Comparison of ENCODE assay signal across 1 cellular context in the genomic region with DNA sequence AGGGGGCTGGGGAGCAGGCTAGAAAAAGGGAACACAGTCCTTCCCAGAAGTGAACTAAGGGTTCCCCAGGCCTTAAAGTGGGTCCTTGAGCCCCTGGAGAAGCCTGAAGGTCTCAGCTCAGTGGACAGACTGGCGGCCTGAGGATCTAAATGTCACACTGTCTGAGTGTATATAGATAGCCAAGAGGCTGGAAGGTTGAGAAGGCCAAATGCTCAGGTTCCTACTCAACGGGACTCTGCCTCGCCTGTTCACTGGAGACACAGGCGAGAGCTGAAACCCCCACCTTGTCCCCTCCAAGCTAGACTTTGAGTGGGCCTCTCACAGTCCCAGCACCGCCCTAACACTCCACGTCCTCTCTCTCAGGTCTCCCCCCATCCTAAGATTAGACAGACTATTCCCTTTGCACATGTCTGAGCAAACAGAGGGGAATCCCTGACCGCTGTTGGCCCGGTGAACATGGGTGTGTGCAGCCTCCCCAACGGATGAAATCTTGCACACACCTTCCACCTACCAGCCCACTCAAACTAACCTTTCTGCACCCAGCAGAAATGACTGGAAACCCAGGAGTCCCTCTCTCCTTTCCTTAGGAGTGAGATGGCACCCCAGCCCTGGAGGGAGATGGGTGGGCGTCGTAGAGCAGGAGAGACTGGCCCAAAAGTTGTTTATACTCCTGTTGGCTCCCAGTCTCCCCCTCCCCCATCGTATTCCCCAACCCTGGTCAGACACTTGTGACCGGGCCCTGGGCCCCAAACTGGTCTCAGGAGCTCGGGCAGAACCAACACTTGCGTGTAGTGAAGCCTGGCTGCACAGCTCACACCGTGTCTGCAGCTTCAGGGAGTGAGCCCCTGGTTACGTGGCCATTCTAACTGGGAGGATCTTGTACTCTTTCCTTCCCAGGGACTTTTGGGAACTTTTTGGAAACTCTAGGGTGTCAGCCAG.
TF ChIP-seq lines count a peak whose summit lies in the region.

No MANE protein-coding gene starts in this region.

TF ChIP-seq in HepG2, 621 proteins besides CTCF, POLR2A, EP300 and RAD21 (continues in another document):
- 0 out of 2 replicates have a peak, but pooled peaks have one; percentile 29 for TF ChIP-seq ZNF572 (CRISPR knock-in tag; IDR thresholded peaks at IDR 0.05)
- TF ChIP-seq SP4 (CRISPR knock-in tag; IDR thresholded peaks at IDR 0.05), result no peak; the same call in 1 of the 2 replicates
- TF ChIP-seq JDP2 (CRISPR knock-in tag; IDR thresholded peaks at IDR 0.05; ENCODE audit: borderline replicate concordance), result no peak
- TF ChIP-seq ZNF530 (CRISPR knock-in tag; IDR thresholded peaks at IDR 0.05; ENCODE audit: low read depth), result no peak
- peak; percentile 44; the same call in 1 of the 2 replicates for TF ChIP-seq HDAC1 (CRISPR knock-in tag; IDR thresholded peaks at IDR 0.05)
- TF ChIP-seq ETV6 (CRISPR knock-in tag; conservative IDR thresholded peaks at IDR 0.05), result no peak
- TF ChIP-seq, protein P1, sequence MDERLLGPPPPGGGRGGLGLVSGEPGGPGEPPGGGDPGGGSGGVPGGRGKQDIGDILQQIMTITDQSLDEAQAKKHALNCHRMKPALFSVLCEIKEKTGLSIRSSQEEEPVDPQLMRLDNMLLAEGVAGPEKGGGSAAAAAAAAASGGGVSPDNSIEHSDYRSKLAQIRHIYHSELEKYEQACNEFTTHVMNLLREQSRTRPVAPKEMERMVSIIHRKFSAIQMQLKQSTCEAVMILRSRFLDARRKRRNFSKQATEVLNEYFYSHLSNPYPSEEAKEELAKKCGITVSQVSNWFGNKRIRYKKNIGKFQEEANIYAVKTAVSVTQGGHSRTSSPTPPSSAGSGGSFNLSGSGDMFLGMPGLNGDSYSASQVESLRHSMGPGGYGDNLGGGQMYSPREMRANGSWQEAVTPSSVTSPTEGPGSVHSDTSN (CRISPR knock-in tag; IDR thresholded peaks at IDR 0.05), result no peak
- TF ChIP-seq, protein P2, sequence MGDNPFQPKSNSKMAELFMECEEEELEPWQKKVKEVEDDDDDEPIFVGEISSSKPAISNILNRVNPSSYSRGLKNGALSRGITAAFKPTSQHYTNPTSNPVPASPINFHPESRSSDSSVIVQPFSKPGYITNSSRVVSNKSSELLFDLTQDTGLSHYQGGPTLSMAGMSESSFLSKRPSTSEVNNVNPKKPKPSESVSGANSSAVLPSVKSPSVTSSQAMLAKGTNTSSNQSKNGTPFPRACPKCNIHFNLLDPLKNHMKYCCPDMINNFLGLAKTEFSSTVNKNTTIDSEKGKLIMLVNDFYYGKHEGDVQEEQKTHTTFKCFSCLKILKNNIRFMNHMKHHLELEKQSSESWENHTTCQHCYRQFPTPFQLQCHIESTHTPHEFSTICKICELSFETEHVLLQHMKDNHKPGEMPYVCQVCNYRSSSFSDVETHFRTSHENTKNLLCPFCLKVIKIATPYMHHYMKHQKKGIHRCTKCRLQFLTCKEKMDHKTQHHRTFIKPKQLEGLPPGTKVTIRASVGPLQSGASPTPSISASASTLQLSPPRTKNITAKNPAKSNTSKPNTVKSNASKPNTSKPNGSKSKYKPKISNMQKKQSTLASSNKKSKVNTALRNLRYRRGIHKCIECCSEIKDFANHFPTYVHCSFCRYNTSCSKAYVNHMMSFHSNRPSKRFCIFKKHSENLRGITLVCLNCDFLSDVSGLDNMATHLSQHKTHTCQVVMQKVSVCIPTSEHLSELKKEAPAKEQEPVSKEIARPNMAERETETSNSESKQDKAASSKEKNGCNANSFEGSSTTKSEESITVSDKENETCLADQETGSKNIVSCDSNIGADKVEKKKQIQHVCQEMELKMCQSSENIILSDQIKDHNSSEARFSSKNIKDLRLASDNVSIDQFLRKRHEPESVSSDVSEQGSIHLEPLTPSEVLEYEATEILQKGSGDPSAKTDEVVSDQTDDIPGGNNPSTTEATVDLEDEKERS (CRISPR knock-in tag; IDR thresholded peaks at IDR 0.05), result no peak
- TF ChIP-seq ZNF20 (CRISPR knock-in tag; IDR thresholded peaks at IDR 0.05), result no peak
- TF ChIP-seq ASH2L (IDR thresholded peaks at IDR 0.05; ENCODE audit: insufficient read length, low read depth, low read length), result peak; percentile 5
- TF ChIP-seq ZNF629 (CRISPR knock-in tag; conservative IDR thresholded peaks at IDR 0.05), result no peak
- no peak for TF ChIP-seq ZNF468 (CRISPR knock-in tag; IDR thresholded peaks at IDR 0.05)
- TF ChIP-seq SALL1 (CRISPR knock-in tag; IDR thresholded peaks at IDR 0.05), result no peak
- no peak for TF ChIP-seq ZNF326 (CRISPR knock-in tag; IDR thresholded peaks at IDR 0.05; ENCODE audit: borderline replicate concordance)
- no peak for TF ChIP-seq ZNF615 (CRISPR knock-in tag; IDR thresholded peaks at IDR 0.05; ENCODE audit: borderline replicate concordance)
- TF ChIP-seq POLR2AphosphoS2 (IDR thresholded peaks at IDR 0.05; ENCODE audit: low read depth, low read length), result no peak
- TF ChIP-seq, protein P3, sequence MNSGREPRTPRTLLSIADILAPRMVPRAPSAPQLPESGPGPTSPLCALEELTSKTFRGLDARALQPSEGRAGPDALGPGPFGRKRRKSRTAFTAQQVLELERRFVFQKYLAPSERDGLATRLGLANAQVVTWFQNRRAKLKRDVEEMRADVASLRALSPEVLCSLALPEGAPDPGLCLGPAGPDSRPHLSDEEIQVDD (CRISPR knock-in tag; IDR thresholded peaks at IDR 0.05; ENCODE audit: borderline replicate concordance), result no peak
- TF ChIP-seq ZNF7 (CRISPR knock-in tag; IDR thresholded peaks at IDR 0.05), result no peak
- TF ChIP-seq, protein P4, sequence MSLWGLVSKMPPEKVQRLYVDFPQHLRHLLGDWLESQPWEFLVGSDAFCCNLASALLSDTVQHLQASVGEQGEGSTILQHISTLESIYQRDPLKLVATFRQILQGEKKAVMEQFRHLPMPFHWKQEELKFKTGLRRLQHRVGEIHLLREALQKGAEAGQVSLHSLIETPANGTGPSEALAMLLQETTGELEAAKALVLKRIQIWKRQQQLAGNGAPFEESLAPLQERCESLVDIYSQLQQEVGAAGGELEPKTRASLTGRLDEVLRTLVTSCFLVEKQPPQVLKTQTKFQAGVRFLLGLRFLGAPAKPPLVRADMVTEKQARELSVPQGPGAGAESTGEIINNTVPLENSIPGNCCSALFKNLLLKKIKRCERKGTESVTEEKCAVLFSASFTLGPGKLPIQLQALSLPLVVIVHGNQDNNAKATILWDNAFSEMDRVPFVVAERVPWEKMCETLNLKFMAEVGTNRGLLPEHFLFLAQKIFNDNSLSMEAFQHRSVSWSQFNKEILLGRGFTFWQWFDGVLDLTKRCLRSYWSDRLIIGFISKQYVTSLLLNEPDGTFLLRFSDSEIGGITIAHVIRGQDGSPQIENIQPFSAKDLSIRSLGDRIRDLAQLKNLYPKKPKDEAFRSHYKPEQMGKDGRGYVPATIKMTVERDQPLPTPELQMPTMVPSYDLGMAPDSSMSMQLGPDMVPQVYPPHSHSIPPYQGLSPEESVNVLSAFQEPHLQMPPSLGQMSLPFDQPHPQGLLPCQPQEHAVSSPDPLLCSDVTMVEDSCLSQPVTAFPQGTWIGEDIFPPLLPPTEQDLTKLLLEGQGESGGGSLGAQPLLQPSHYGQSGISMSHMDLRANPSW (CRISPR knock-in tag; IDR thresholded peaks at IDR 0.05; ENCODE audit: borderline replicate concordance), result no peak
- TF ChIP-seq ZNF562 (CRISPR knock-in tag; IDR thresholded peaks at IDR 0.05; ENCODE audit: borderline replicate concordance), result no peak
- TF ChIP-seq NFYC (CRISPR knock-in tag; IDR thresholded peaks at IDR 0.05), result no peak
- no peak for TF ChIP-seq ATF7 (IDR thresholded peaks at IDR 0.05)
- no peak for TF ChIP-seq ATF7 (CRISPR knock-in tag; IDR thresholded peaks at IDR 0.05)
- no peak for TF ChIP-seq SPEN (CRISPR knock-in tag; IDR thresholded peaks at IDR 0.05; ENCODE audit: low read depth)
- TF ChIP-seq, protein P5, sequence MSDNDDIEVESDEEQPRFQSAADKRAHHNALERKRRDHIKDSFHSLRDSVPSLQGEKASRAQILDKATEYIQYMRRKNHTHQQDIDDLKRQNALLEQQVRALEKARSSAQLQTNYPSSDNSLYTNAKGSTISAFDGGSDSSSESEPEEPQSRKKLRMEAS (IDR thresholded peaks at IDR 0.05), result 0 out of 2 replicates have a peak, but pooled peaks have one; percentile 16
- no peak for TF ChIP-seq ISL2 (CRISPR knock-in tag; IDR thresholded peaks at IDR 0.05)
- TF ChIP-seq, protein P6, sequence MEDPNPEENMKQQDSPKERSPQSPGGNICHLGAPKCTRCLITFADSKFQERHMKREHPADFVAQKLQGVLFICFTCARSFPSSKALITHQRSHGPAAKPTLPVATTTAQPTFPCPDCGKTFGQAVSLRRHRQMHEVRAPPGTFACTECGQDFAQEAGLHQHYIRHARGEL (CRISPR knock-in tag; IDR thresholded peaks at IDR 0.05), result no peak
- 0 out of 2 replicates have a peak, but pooled peaks have one; percentile 3 for TF ChIP-seq KAT7 (CRISPR knock-in tag; IDR thresholded peaks at IDR 0.05; ENCODE audit: borderline replicate concordance)
- no peak for TF ChIP-seq ZSCAN12 (CRISPR knock-in tag; IDR thresholded peaks at IDR 0.05)
- no peak for TF ChIP-seq ZNF264 (CRISPR knock-in tag; IDR thresholded peaks at IDR 0.05)
- no peak for TF ChIP-seq ZNF496 (CRISPR knock-in tag; IDR thresholded peaks at IDR 0.05; ENCODE audit: insufficient replicate concordance)
- TF ChIP-seq, protein P7, sequence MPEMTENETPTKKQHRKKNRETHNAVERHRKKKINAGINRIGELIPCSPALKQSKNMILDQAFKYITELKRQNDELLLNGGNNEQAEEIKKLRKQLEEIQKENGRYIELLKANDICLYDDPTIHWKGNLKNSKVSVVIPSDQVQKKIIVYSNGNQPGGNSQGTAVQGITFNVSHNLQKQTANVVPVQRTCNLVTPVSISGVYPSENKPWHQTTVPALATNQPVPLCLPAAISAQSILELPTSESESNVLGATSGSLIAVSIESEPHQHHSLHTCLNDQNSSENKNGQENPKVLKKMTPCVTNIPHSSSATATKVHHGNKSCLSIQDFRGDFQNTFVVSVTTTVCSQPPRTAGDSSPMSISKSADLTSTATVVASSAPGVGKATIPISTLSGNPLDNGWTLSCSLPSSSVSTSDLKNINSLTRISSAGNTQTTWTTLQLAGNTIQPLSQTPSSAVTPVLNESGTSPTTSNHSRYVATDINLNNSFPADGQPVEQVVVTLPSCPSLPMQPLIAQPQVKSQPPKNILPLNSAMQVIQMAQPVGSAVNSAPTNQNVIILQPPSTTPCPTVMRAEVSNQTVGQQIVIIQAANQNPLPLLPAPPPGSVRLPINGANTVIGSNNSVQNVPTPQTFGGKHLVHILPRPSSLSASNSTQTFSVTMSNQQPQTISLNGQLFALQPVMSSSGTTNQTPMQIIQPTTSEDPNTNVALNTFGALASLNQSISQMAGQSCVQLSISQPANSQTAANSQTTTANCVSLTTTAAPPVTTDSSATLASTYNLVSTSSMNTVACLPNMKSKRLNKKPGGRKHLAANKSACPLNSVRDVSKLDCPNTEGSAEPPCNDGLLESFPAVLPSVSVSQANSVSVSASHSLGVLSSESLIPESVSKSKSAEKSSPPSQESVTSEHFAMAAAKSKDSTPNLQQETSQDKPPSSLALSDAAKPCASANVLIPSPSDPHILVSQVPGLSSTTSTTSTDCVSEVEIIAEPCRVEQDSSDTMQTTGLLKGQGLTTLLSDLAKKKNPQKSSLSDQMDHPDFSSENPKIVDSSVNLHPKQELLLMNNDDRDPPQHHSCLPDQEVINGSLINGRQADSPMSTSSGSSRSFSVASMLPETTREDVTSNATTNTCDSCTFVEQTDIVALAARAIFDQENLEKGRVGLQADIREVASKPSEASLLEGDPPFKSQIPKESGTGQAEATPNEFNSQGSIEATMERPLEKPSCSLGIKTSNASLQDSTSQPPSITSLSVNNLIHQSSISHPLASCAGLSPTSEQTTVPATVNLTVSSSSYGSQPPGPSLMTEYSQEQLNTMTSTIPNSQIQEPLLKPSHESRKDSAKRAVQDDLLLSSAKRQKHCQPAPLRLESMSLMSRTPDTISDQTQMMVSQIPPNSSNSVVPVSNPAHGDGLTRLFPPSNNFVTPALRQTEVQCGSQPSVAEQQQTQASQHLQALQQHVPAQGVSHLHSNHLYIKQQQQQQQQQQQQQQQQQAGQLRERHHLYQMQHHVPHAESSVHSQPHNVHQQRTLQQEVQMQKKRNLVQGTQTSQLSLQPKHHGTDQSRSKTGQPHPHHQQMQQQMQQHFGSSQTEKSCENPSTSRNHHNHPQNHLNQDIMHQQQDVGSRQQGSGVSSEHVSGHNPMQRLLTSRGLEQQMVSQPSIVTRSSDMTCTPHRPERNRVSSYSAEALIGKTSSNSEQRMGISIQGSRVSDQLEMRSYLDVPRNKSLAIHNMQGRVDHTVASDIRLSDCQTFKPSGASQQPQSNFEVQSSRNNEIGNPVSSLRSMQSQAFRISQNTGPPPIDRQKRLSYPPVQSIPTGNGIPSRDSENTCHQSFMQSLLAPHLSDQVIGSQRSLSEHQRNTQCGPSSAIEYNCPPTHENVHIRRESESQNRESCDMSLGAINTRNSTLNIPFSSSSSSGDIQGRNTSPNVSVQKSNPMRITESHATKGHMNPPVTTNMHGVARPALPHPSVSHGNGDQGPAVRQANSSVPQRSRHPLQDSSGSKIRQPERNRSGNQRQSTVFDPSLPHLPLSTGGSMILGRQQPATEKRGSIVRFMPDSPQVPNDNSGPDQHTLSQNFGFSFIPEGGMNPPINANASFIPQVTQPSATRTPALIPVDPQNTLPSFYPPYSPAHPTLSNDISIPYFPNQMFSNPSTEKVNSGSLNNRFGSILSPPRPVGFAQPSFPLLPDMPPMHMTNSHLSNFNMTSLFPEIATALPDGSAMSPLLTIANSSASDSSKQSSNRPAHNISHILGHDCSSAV (CRISPR knock-in tag; IDR thresholded peaks at IDR 0.05; ENCODE audit: borderline replicate concordance), result no peak
- TF ChIP-seq, protein P8, sequence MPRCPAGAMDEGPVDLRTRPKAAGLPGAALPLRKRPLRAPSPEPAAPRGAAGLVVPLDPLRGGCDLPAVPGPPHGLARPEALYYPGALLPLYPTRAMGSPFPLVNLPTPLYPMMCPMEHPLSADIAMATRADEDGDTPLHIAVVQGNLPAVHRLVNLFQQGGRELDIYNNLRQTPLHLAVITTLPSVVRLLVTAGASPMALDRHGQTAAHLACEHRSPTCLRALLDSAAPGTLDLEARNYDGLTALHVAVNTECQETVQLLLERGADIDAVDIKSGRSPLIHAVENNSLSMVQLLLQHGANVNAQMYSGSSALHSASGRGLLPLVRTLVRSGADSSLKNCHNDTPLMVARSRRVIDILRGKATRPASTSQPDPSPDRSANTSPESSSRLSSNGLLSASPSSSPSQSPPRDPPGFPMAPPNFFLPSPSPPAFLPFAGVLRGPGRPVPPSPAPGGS (CRISPR knock-in tag; IDR thresholded peaks at IDR 0.05), result no peak
- TF ChIP-seq MATR3 (CRISPR knock-in tag; IDR thresholded peaks at IDR 0.05), result no peak
- TF ChIP-seq, protein P9, sequence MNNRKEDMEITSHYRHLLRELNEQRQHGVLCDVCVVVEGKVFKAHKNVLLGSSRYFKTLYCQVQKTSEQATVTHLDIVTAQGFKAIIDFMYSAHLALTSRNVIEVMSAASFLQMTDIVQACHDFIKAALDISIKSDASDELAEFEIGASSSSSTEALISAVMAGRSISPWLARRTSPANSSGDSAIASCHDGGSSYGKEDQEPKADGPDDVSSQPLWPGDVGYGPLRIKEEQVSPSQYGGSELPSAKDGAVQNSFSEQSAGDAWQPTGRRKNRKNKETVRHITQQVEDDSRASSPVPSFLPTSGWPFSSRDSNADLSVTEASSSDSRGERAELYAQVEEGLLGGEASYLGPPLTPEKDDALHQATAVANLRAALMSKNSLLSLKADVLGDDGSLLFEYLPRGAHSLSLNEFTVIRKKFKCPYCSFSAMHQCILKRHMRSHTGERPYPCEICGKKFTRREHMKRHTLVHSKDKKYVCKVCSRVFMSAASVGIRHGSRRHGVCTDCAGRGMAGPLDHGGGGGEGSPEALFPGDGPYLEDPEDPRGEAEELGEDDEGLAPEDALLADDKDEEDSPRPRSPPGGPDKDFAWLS (CRISPR knock-in tag; IDR thresholded peaks at IDR 0.05; ENCODE audit: borderline replicate concordance), result no peak
- TF ChIP-seq ZNF10 (CRISPR knock-in tag; IDR thresholded peaks at IDR 0.05; ENCODE audit: borderline replicate concordance, low read depth), result no peak
- no peak for TF ChIP-seq PHB2 (IDR thresholded peaks at IDR 0.05; ENCODE audit: partially characterized antibody)
- no peak for TF ChIP-seq PHF21A (CRISPR knock-in tag; IDR thresholded peaks at IDR 0.05)
- TF ChIP-seq KLF13 (CRISPR knock-in tag; IDR thresholded peaks at IDR 0.05), result no peak
- TF ChIP-seq ATRX (CRISPR knock-in tag; IDR thresholded peaks at IDR 0.05; ENCODE audit: borderline replicate concordance), result no peak
